In the genomic region with DNA sequence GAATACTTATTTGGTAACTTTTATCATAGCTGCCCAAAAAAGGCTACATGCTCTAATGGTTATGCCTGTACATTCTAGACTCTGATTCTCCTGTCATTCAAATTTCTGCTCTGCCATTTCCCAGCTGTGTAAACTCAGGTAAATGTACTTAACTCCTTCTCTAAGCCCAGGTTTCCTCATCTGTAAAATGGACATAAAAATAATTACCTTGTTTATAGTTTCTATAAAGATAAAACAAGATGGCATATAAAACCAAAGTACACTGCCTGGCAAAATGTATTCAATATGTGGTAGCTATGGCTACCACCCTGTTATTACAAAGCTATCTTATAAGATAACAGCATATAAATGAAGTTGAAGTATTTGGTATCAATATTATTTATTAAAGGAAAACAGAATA, we compare ENCODE assay signal across 27 cellular contexts.
"Had no signal": no experiment of that assay in that cellular context is flagged by ENCODE, and none has a peak within 500 bp of the region (broad histone marks: within the 10 kb centered on the region; RNA-seq: fewer than 3 reads in every experiment).

No MANE protein-coding gene starts in this region.

- H3K27me3 ChIP-seq: stomach, suprapubic skin, testis, thyroid gland, tibial artery, tibial nerve, transverse colon, upper lobe of left lung, upper lobe of right lung, uterus, vagina had no signal

- FAIRE-seq: urothelium cell line had no signal

- H3K4me3 ChIP-seq: stomach, suprapubic skin, testis, thoracic aorta, thyroid gland, tibial artery, tibial nerve, transverse colon, upper lobe of left lung, upper lobe of right lung, uterus, vagina had no signal

- DNase-seq: stimulated activated CD4-positive, alpha-beta T cell treated with anti-CD3 and anti-CD28 coated beads, Interleukin-2, amount 100 ng/mL, for 48 hours; stimulated activated CD4-positive, alpha-beta T cell treated with anti-CD3 and anti-CD28 coated beads, Interleukin-4, amount 100 ng/mL, for 1 hour; stimulated activated CD4-positive, alpha-beta T cell treated with anti-CD3 and anti-CD28 coated beads, Interleukin-4, amount 100 ng/mL, for 24 hours; stimulated activated CD4-positive, alpha-beta T cell treated with anti-CD3 and anti-CD28 coated beads, Interleukin-4, amount 100 ng/mL, for 4 hours; stimulated activated CD8-positive, alpha-beta memory T cell treated with anti-CD3 and anti-CD28 coated beads, Interleukin-4, amount 100 ng/mL, for 48 hours; stimulated activated naive B cell treated with anti-CD40 and anti-IgM and Interleukin-4, amounts not matched to agents 10 μg/mL and 1 μg/mL and 100 μg/mL, for 72 hours; stimulated activated naive CD4-positive, alpha-beta T cell; stimulated activated naive CD4-positive, alpha-beta T cell treated with Interleukin-2 at 50 U/mL for 16 hours; stimulated activated naive CD8-positive, alpha-beta T cell treated with anti-CD3 and anti-CD28 coated beads, Interleukin-15, amount 100 ng/mL, for 72 hours; stimulated activated naive CD8-positive, alpha-beta T cell treated with anti-CD3 and anti-CD28 coated beads, Interleukin-15, Interleukin-2, amounts not matched to agents 100 U/mL and 50 U/mL, for 24 hours; stomach; substantia nigra; testis; thyroid gland; tibial artery; transverse colon; trophoblast cell; upper lobe of left lung; upper lobe of right lung; uterus had no signal

- H3K9me3 ChIP-seq: stomach, suprapubic skin, testis, thoracic aorta, thyroid gland, tibial artery, tibial nerve, transverse colon, upper lobe of left lung, upper lobe of right lung, uterus, vagina had no signal

- ATAC-seq: stimulated activated effector memory CD8-positive, alpha-beta T cell treated with anti-CD3 and anti-CD28 coated beads, Interleukin-12 subunit alpha, Interleukin-12 subunit beta, amount 100 ng/mL, for 72 hours; stimulated activated memory B cell treated with anti-CD40 and anti-IgM and Interleukin-4, amounts not matched to agents 10 μg/mL and 1 μg/mL and 100 μg/mL, for 72 hours; stimulated activated naive B cell treated with anti-CD40 and anti-IgM and Interleukin-4, amounts not matched to agents 10 μg/mL and 1 μg/mL and 100 μg/mL, for 72 hours; stimulated activated naive CD8-positive, alpha-beta T cell treated with anti-CD3 and anti-CD28 coated beads, Interleukin-15, amount 100 ng/mL, for 72 hours; stimulated activated naive CD8-positive, alpha-beta T cell treated with anti-CD3 and anti-CD28 coated beads, Interleukin-15, Interleukin-2, amounts not matched to agents 100 U/mL and 50 U/mL, for 24 hours; upper lobe of right lung had no signal

- H3K4me1 ChIP-seq: stomach, suprapubic skin, testis, thyroid gland, tibial nerve, upper lobe of left lung, upper lobe of right lung, uterus, vagina had no signal

- H3K27ac ChIP-seq: stomach, suprapubic skin, testis, thoracic aorta, thyroid gland, tibial artery, tibial nerve, upper lobe of left lung, upper lobe of right lung, uterus, vagina had no signal

- H3K36me3 ChIP-seq: stomach, suprapubic skin, thoracic aorta, thyroid gland, tibial artery, tibial nerve, transverse colon, upper lobe of left lung, upper lobe of right lung, uterus, vagina had no signal
